ENCODE assay signal across 2 cellular contexts in the genomic region with DNA sequence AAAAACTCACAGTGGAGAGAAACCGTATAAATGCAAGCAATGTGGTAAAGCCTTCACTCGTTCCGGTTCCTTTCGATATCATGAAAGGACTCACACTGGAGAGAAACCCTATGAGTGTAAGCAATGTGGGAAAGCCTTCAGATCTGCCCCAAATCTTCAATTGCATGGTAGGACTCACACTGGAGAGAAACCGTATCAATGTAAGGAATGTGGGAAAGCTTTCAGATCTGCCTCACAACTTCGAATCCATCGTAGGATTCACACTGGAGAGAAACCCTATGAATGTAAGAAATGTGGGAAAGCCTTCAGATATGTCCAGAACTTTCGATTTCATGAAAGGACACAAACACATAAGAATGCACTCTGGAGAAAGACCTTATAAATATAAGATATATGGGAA.
TF ChIP-seq lines count a peak whose summit lies in the region.

No MANE protein-coding gene starts in this region.

TF ChIP-seq in HepG2, 621 proteins besides CTCF, POLR2A, EP300 and RAD21:
- TF ChIP-seq ZNF75D (CRISPR knock-in tag; IDR thresholded peaks at IDR 0.05; ENCODE audit: borderline replicate concordance) (0 out of 2 replicates have a peak, but pooled peaks have one; percentile 46), SAP130 (CRISPR knock-in tag; IDR thresholded peaks at IDR 0.05; ENCODE audit: low read depth) (0 out of 2 replicates have a peak, but pooled peaks have one; percentile 4), MIXL1 (CRISPR knock-in tag; IDR thresholded peaks at IDR 0.05) (no peak)

TF ChIP-seq in K562, 482 proteins besides CTCF, POLR2A, EP300 and RAD21 (continues in another document):
- TF ChIP-seq NEUROD1 (IDR thresholded peaks at IDR 0.05; ENCODE audit: borderline replicate concordance, low read depth, low read length, partially characterized antibody) (no peak), RREB1 (CRISPR knock-in tag; IDR thresholded peaks at IDR 0.05) (no peak), SMARCB1 (IDR thresholded peaks at IDR 0.05; ENCODE audit: insufficient read length, low read depth) (no peak), STAT6 (CRISPR knock-in tag; IDR thresholded peaks at IDR 0.05) (no peak), FOXJ2 (tag; IDR thresholded peaks at IDR 0.05) (no peak), GMEB1 (CRISPR knock-in tag; IDR thresholded peaks at IDR 0.05) (no peak), FOXO4 (CRISPR knock-in tag; IDR thresholded peaks at IDR 0.05) (no peak), SP2 (IDR thresholded peaks at IDR 0.05; ENCODE audit: extremely low read depth, low read depth, low read length, poor library complexity, severe bottlenecking) (no peak), TRIM28 (IDR thresholded peaks at IDR 0.05) (peak; percentile 84), ILF3 (IDR thresholded peaks at IDR 0.05; ENCODE audit: borderline replicate concordance) (no peak), KAT8 (IDR thresholded peaks at IDR 0.05; ENCODE audit: low read depth) (no peak), KHSRP (IDR thresholded peaks at IDR 0.05) (no peak), ZNF395 (CRISPR knock-in tag; IDR thresholded peaks at IDR 0.05) (no peak), NFYB (IDR thresholded peaks at IDR 0.05; ENCODE audit: extremely low read depth, insufficient read length) (no peak), ZBTB12 (CRISPR knock-in tag; IDR thresholded peaks at IDR 0.05) (no peak), ZNF197 (CRISPR knock-in tag; IDR thresholded peaks at IDR 0.05; ENCODE audit: low read depth) (no peak), ZNF655 (CRISPR knock-in tag; IDR thresholded peaks at IDR 0.05) (no peak), IRF2 (CRISPR knock-in tag; IDR thresholded peaks at IDR 0.05) (no peak), RFX7 (CRISPR knock-in tag; IDR thresholded peaks at IDR 0.05) (no peak), SMARCC2 (IDR thresholded peaks at IDR 0.05; ENCODE audit: low read depth) (no peak), TRIM24 (IDR thresholded peaks at IDR 0.05) (0 out of 4 replicates have a peak, but pooled peaks of 1 of the 2 experiments have one; percentile 11), ZNF274 (IDR thresholded peaks at IDR 0.05; ENCODE audit: borderline replicate concordance, low read depth, low read length) (no peak), SNAPC5 (CRISPR knock-in tag; IDR thresholded peaks at IDR 0.05) (no peak), SUPT5H (IDR thresholded peaks at IDR 0.05) (no peak), CBX8 (IDR thresholded peaks at IDR 0.05; ENCODE audit: borderline replicate concordance, extremely low read depth, low read depth, low read length, poor library complexity, severe bottlenecking) (no peak), ARHGAP35 (IDR thresholded peaks at IDR 0.05; ENCODE audit: partially characterized antibody) (no peak), ZNF75A (CRISPR knock-in tag; IDR thresholded peaks at IDR 0.05) (peak; percentile 93), MXD1 (CRISPR knock-in tag; IDR thresholded peaks at IDR 0.05; ENCODE audit: borderline replicate concordance, poor library complexity, severe bottlenecking) (no peak)
- TF ChIP-seq, protein P1, sequence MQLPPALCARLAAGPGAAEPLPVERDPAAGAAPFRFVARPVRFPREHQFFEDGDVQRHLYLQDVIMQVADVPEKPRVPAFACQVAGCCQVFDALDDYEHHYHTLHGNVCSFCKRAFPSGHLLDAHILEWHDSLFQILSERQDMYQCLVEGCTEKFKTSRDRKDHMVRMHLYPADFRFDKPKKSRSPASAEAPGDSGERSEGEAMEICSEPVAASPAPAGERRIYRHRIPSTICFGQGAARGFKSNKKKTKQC (CRISPR knock-in tag; IDR thresholded peaks at IDR 0.05), result no peak
- TF ChIP-seq, protein P2, sequence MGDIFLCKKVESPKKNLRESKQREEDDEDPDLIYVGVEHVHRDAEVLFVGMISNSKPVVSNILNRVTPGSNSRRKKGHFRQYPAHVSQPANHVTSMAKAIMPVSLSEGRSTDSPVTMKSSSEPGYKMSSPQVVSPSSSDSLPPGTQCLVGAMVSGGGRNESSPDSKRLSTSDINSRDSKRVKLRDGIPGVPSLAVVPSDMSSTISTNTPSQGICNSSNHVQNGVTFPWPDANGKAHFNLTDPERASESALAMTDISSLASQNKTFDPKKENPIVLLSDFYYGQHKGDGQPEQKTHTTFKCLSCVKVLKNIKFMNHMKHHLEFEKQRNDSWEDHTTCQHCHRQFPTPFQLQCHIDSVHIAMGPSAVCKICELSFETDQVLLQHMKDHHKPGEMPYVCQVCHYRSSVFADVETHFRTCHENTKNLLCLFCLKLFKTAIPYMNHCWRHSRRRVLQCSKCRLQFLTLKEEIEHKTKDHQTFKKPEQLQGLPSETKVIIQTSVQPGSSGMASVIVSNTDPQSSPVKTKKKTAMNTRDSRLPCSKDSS (IDR thresholded peaks at IDR 0.05; ENCODE audit: low read depth, partially characterized antibody), result peak; percentile 82
- TF ChIP-seq, protein P3, sequence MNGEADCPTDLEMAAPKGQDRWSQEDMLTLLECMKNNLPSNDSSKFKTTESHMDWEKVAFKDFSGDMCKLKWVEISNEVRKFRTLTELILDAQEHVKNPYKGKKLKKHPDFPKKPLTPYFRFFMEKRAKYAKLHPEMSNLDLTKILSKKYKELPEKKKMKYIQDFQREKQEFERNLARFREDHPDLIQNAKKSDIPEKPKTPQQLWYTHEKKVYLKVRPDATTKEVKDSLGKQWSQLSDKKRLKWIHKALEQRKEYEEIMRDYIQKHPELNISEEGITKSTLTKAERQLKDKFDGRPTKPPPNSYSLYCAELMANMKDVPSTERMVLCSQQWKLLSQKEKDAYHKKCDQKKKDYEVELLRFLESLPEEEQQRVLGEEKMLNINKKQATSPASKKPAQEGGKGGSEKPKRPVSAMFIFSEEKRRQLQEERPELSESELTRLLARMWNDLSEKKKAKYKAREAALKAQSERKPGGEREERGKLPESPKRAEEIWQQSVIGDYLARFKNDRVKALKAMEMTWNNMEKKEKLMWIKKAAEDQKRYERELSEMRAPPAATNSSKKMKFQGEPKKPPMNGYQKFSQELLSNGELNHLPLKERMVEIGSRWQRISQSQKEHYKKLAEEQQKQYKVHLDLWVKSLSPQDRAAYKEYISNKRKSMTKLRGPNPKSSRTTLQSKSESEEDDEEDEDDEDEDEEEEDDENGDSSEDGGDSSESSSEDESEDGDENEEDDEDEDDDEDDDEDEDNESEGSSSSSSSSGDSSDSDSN (IDR thresholded peaks at IDR 0.05; ENCODE audit: borderline replicate concordance in 1 of 2, low read depth in 2 of 2, low read length in 2 of 2), result no peak
